In genomic region chr6:31541059-31541657, GRCh38 we compare ENCODE assay signal across 2 cellular contexts.
TF ChIP-seq lines count a peak whose summit lies in the region.

No MANE protein-coding gene starts in this region.

TF ChIP-seq in WTC11, 78 proteins besides CTCF, POLR2A, EP300 and RAD21:
- TF ChIP-seq HMGA2 (CRISPR knock-in tag; IDR thresholded peaks at IDR 0.05) = no peak
- 0 out of 2 replicates have a peak, but pooled peaks have one; percentile 81 for TF ChIP-seq KAT7 (CRISPR knock-in tag; IDR thresholded peaks at IDR 0.05; ENCODE audit: borderline replicate concordance)
- TF ChIP-seq EMX1 (CRISPR knock-in tag; IDR thresholded peaks at IDR 0.05) = 0 out of 2 replicates have a peak, but pooled peaks have one; percentile 11
- 0 out of 2 replicates have a peak, but pooled peaks have one; percentile 18 for TF ChIP-seq FOXK1 (CRISPR knock-in tag; IDR thresholded peaks at IDR 0.05)
TF ChIP-seq in WTC11: peak in this region for 3.

TF ChIP-seq in HepG2, 621 proteins besides CTCF, POLR2A, EP300 and RAD21 (continues in another document):
- TF ChIP-seq ZNF281 (CRISPR knock-in tag; IDR thresholded peaks at IDR 0.05; ENCODE audit: borderline replicate concordance) (peak; percentile 94), SNAPC2 (CRISPR knock-in tag; IDR thresholded peaks at IDR 0.05) (no peak), ZNF430 (CRISPR knock-in tag; IDR thresholded peaks at IDR 0.05) (no peak), MIER2 (CRISPR knock-in tag; IDR thresholded peaks at IDR 0.05) (no peak), ZNF605 (CRISPR knock-in tag; IDR thresholded peaks at IDR 0.05) (no peak), MATR3 (CRISPR knock-in tag; IDR thresholded peaks at IDR 0.05) (no peak), ZNF672 (CRISPR knock-in tag; IDR thresholded peaks at IDR 0.05) (no peak), NKX3-1 (CRISPR knock-in tag; IDR thresholded peaks at IDR 0.05) (no peak), CBX2 (IDR thresholded peaks at IDR 0.05; ENCODE audit: low read depth, low read length) (no peak), CBX2 (CRISPR knock-in tag; IDR thresholded peaks at IDR 0.05; ENCODE audit: low read depth) (no peak), ZNF12 (CRISPR knock-in tag; IDR thresholded peaks at IDR 0.05) (0 out of 2 replicates have a peak, but pooled peaks have one; percentile 46), TRIM24 (CRISPR knock-in tag; IDR thresholded peaks at IDR 0.05) (no peak), ZNF749 (CRISPR knock-in tag; IDR thresholded peaks at IDR 0.05; ENCODE audit: borderline replicate concordance) (0 out of 2 replicates have a peak, but pooled peaks have one; percentile 61), SMARCE1 (IDR thresholded peaks at IDR 0.05; ENCODE audit: borderline replicate concordance) (no peak), MXD3 (CRISPR knock-in tag; IDR thresholded peaks at IDR 0.05) (no peak), ZNF552 (CRISPR knock-in tag; IDR thresholded peaks at IDR 0.05; ENCODE audit: borderline replicate concordance) (no peak), ZEB1 (IDR thresholded peaks at IDR 0.05; ENCODE audit: insufficient replicate concordance, low read depth) (no peak), KDM5A (IDR thresholded peaks at IDR 0.05; ENCODE audit: borderline replicate concordance, low read length) (peak; percentile 78; the same call in 1 of the 2 replicates), ZNF790 (CRISPR knock-in tag; IDR thresholded peaks at IDR 0.05; ENCODE audit: borderline replicate concordance) (no peak), SP2 (CRISPR knock-in tag; IDR thresholded peaks at IDR 0.05) (no peak), ZNF7 (CRISPR knock-in tag; IDR thresholded peaks at IDR 0.05) (0 out of 2 replicates have a peak, but pooled peaks have one; percentile 19), GTF3A (CRISPR knock-in tag; conservative IDR thresholded peaks at IDR 0.05) (no peak), ZFP36L1 (CRISPR knock-in tag; IDR thresholded peaks at IDR 0.05) (peak; percentile 67; the same call in 1 of the 2 replicates), CEBPZ (IDR thresholded peaks at IDR 0.05; ENCODE audit: low read length) (no peak), TBX3 (IDR thresholded peaks at IDR 0.05; ENCODE audit: borderline replicate concordance) (no peak), ZMYM4 (CRISPR knock-in tag; IDR thresholded peaks at IDR 0.05) (no peak), CENPT (CRISPR knock-in tag; IDR thresholded peaks at IDR 0.05; ENCODE audit: low read depth) (no peak), BCLAF1 (IDR thresholded peaks at IDR 0.05) (no peak)
- TF ChIP-seq, protein P1, sequence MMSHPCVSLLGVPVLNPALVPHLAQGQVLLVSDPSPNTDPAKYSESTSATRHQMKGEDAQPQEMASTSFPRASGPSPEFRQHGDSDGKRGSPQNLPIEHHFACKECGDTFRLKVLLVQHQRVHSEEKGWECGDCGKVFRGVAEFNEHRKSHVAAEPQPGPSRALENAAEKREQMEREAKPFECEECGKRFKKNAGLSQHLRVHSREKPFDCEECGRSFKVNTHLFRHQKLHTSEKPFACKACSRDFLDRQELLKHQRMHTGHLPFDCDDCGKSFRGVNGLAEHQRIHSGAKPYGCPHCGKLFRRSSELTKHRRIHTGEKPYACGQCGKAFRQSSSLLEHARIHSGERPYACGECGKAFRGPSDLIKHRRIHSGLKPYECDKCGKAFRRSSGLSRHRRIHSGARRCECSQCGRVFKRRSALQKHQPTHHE (CRISPR knock-in tag; IDR thresholded peaks at IDR 0.05; ENCODE audit: borderline replicate concordance) = no peak
- TF ChIP-seq, protein P2, sequence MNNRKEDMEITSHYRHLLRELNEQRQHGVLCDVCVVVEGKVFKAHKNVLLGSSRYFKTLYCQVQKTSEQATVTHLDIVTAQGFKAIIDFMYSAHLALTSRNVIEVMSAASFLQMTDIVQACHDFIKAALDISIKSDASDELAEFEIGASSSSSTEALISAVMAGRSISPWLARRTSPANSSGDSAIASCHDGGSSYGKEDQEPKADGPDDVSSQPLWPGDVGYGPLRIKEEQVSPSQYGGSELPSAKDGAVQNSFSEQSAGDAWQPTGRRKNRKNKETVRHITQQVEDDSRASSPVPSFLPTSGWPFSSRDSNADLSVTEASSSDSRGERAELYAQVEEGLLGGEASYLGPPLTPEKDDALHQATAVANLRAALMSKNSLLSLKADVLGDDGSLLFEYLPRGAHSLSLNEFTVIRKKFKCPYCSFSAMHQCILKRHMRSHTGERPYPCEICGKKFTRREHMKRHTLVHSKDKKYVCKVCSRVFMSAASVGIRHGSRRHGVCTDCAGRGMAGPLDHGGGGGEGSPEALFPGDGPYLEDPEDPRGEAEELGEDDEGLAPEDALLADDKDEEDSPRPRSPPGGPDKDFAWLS (CRISPR knock-in tag; IDR thresholded peaks at IDR 0.05; ENCODE audit: borderline replicate concordance) = no peak
- TF ChIP-seq, protein P3, sequence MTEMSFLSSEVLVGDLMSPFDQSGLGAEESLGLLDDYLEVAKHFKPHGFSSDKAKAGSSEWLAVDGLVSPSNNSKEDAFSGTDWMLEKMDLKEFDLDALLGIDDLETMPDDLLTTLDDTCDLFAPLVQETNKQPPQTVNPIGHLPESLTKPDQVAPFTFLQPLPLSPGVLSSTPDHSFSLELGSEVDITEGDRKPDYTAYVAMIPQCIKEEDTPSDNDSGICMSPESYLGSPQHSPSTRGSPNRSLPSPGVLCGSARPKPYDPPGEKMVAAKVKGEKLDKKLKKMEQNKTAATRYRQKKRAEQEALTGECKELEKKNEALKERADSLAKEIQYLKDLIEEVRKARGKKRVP (CRISPR knock-in tag; IDR thresholded peaks at IDR 0.05) = 0 out of 4 replicates have a peak, but pooled peaks of 1 of the 2 experiments have one; percentile 14
- TF ChIP-seq, protein P4, sequence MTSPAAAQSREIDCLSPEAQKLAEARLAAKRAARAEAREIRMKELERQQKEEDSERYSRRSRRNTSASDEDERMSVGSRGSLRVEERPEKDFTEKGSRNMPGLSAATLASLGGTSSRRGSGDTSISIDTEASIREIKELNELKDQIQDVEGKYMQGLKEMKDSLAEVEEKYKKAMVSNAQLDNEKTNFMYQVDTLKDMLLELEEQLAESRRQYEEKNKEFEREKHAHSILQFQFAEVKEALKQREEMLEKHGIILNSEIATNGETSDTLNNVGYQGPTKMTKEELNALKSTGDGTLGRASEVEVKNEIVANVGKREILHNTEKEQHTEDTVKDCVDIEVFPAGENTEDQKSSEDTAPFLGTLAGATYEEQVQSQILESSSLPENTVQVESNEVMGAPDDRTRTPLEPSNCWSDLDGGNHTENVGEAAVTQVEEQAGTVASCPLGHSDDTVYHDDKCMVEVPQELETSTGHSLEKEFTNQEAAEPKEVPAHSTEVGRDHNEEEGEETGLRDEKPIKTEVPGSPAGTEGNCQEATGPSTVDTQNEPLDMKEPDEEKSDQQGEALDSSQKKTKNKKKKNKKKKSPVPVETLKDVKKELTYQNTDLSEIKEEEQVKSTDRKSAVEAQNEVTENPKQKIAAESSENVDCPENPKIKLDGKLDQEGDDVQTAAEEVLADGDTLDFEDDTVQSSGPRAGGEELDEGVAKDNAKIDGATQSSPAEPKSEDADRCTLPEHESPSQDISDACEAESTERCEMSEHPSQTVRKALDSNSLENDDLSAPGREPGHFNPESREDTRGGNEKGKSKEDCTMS (CRISPR knock-in tag; conservative IDR thresholded peaks at IDR 0.05) = no peak
- TF ChIP-seq, protein P5, sequence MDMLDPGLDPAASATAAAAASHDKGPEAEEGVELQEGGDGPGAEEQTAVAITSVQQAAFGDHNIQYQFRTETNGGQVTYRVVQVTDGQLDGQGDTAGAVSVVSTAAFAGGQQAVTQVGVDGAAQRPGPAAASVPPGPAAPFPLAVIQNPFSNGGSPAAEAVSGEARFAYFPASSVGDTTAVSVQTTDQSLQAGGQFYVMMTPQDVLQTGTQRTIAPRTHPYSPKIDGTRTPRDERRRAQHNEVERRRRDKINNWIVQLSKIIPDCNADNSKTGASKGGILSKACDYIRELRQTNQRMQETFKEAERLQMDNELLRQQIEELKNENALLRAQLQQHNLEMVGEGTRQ (IDR thresholded peaks at IDR 0.05; ENCODE audit: low read depth, low read length) = no peak
- TF ChIP-seq, protein P5 (CRISPR knock-in tag; IDR thresholded peaks at IDR 0.05; ENCODE audit: borderline replicate concordance) = no peak
